ENCODE assay signal across 15 cellular contexts in genomic region chr2:95376311-95377215, GRCh38. TPM values are rescaled to one million over a fixed set of nuclear protein-coding genes. Genes with fewer than 3 reads are reported as not detected.
A peak's percentile ranks its signal among the peaks of the same experiment; 100 is the strongest.
DNase-seq lines count a peak whose midpoint lies in the region; ATAC-seq and TF ChIP-seq lines count a peak whose summit lies in the region.
"Had no signal": no experiment of that assay in that cellular context is flagged by ENCODE, and none has a peak within 500 bp of the region (broad histone marks: within the 10 kb centered on the region; RNA-seq: fewer than 3 reads in every experiment).

No MANE protein-coding gene starts in this region.

- WGBS in neuronal stem cell (ENCODE audit: extremely low coverage in 2 of 2, insufficient read length in 2 of 2, insufficient replicate concordance in 1 of 2), 2 donors: no CpG with 5 or more reads among the region's 22 CpGs

- peaks cover 3% of the 10 kb centered on the region for H3K27me3 ChIP-seq in left ventricle myocardium inferior (ENCODE audit: low read depth)
- peaks cover 0 to 5% (median 3%) of the 10 kb centered on the region in 3 experiments for H3K27me3 ChIP-seq in neuronal stem cell (ENCODE audit: control insufficient read depth in 3 of 3, insufficient read depth in 3 of 3, low read depth in 1 of 3, low read length in 3 of 3)

- H3K36me3 ChIP-seq in left ventricle myocardium inferior (peaks cover 5% of the 10 kb centered on the region), neuronal stem cell (replicated peaks in 1 of 2; ENCODE audit: control insufficient read depth in 2 of 2, insufficient read depth in 2 of 2, low read length in 2 of 2) (no peaks in the 10 kb centered on the region)

- peak overlapping the region; percentile 34 for H3K9ac ChIP-seq in neuronal stem cell (ENCODE audit: low read depth, low read length, poor library complexity)
- H3K9ac ChIP-seq: GM23248 had no signal

- no peak overlapping the region for H2BK12ac ChIP-seq in neuronal stem cell (ENCODE audit: low read length)

- peak overlapping the region; percentile 93 for H3K27ac Mint-ChIP-seq in glutamatergic neuron (ENCODE audit: unreplicated experiment)
- H3K27ac Mint-ChIP-seq: CD14-positive monocyte; CD8-positive, alpha-beta T cell had no signal

- H2BK15ac ChIP-seq in neuronal stem cell (ENCODE audit: low read length): no peak overlapping the region

- H2BK5ac ChIP-seq in neuronal stem cell (ENCODE audit: low read length): no peak overlapping the region

- H3K4me3 Mint-ChIP-seq in glutamatergic neuron (ENCODE audit: unreplicated experiment): peak overlapping the region; percentile 67
- H3K4me3 Mint-ChIP-seq: CD8-positive, alpha-beta T cell had no signal

- H3K79me1 ChIP-seq in neuronal stem cell (ENCODE audit: low read depth, low read length): no peaks in the 10 kb centered on the region

- H3K18ac ChIP-seq in neuronal stem cell (ENCODE audit: low read length): no peak overlapping the region

- DNase-seq in left ventricle myocardium inferior (peak; percentile 5), left ventricle myocardium superior (no peak), glutamatergic neuron (no peak), neuronal stem cell (ENCODE audit: low spot score) (no peak), NCI-H524 treated with DMSO at 0.1 percent for 48 hours (lab: John Stamatoyannopoulos, UW) (no peak)
- DNase-seq: CD8-positive, alpha-beta T cell; COR-L47; DND-41; GDM1; GM23248 had no signal

- H3K9me3 Mint-ChIP-seq in glutamatergic neuron (ENCODE audit: unreplicated experiment): peaks cover 2% of the 10 kb centered on the region
- H3K9me3 Mint-ChIP-seq: CD8-positive, alpha-beta T cell had no signal

- H3K4me3 ChIP-seq in left ventricle myocardium inferior: no peak overlapping the region
- H3K4me3 ChIP-seq in neuronal stem cell (ENCODE audit: low read length in 2 of 2): no peak overlapping the region
- H3K4me3 ChIP-seq: A549, GM23248 had no signal

- H3K4me1 ChIP-seq in left ventricle myocardium inferior: no peaks in the 10 kb centered on the region
- peaks cover 0 to 2% of the 10 kb centered on the region in 2 donors for H3K4me1 ChIP-seq in neuronal stem cell (ENCODE audit: control insufficient read depth in 2 of 2, insufficient read depth in 1 of 2, low read depth in 1 of 2, low read length in 2 of 2)
- H3K4me1 ChIP-seq: A549 had no signal

- H3K27me3 Mint-ChIP-seq in glutamatergic neuron (ENCODE audit: unreplicated experiment): peaks cover 14% of the 10 kb centered on the region

- no peak for TF ChIP-seq CTCF in left ventricle myocardium inferior (IDR thresholded peaks at IDR 0.05; ENCODE audit: borderline replicate concordance)
- no peak for TF ChIP-seq CTCF in glutamatergic neuron (IDR thresholded peaks at IDR 0.05; ENCODE audit: partially characterized antibody, unreplicated experiment)

- H3K36me3 Mint-ChIP-seq in glutamatergic neuron (ENCODE audit: unreplicated experiment): no peaks in the 10 kb centered on the region
- H3K36me3 Mint-ChIP-seq: CD14-positive monocyte; CD8-positive, alpha-beta T cell; IgD-negative memory B cell had no signal

- H3K4me1 Mint-ChIP-seq in glutamatergic neuron (ENCODE audit: low read depth, unreplicated experiment): peaks cover 16% of the 10 kb centered on the region
- H3K4me1 Mint-ChIP-seq: CD14-positive monocyte had no signal

- no peak for ATAC-seq in left ventricle myocardium superior
- no peak for ATAC-seq in GM18870 (IDR thresholded peaks at IDR 0.05; ENCODE audit: unreplicated experiment)
- no peak for ATAC-seq in HG03159 (IDR thresholded peaks at IDR 0.05; ENCODE audit: unreplicated experiment)
- ATAC-seq: CD8-positive, alpha-beta T cell had no signal

- H2BK120ac ChIP-seq in neuronal stem cell (ENCODE audit: low read depth, low read length): no peak overlapping the region

- H3K27ac ChIP-seq in left ventricle myocardium inferior (replicated peaks) (no peak overlapping the region), neuronal stem cell (replicated peaks; ENCODE audit: low read length) (no peak overlapping the region)
- H3K27ac ChIP-seq: A549, GM23248 had no signal

- H3K14ac ChIP-seq in neuronal stem cell (ENCODE audit: low read length): peak overlapping the region; percentile 10

- no peak overlapping the region for H3K23ac ChIP-seq in neuronal stem cell (ENCODE audit: low read depth, low read length, poor library complexity)

- H2AFZ ChIP-seq in neuronal stem cell (ENCODE audit: low read length): no peak overlapping the region
- H2AFZ ChIP-seq: GM23248 had no signal

- intact Hi-C loops in left ventricle myocardium inferior (cut with micrococcal nuclease) (no loop called here), left ventricle myocardium superior (cut with micrococcal nuclease) (no loop called here)

- H3K4me2 ChIP-seq in neuronal stem cell (ENCODE audit: insufficient read depth, low read length, poor library complexity, severe bottlenecking): no peak overlapping the region
- H3K4me2 ChIP-seq: A549 had no signal

- H3K9me3 ChIP-seq in left ventricle myocardium inferior (replicated peaks) (no peaks in the 10 kb centered on the region), neuronal stem cell (replicated peaks in 1 of 2; ENCODE audit: control insufficient read depth in 2 of 2, insufficient read depth in 1 of 2, low read depth in 1 of 2, low read length in 2 of 2) (peaks cover 0 to 1% of the 10 kb centered on the region in 2 donors)
- H3K9me3 ChIP-seq: A549 had no signal

- H2AK5ac ChIP-seq in neuronal stem cell (ENCODE audit: low read depth, low read length): peak overlapping the region; percentile 50

- no peak overlapping the region for H4K8ac ChIP-seq in neuronal stem cell (ENCODE audit: low read depth, low read length)

- H4K91ac ChIP-seq in neuronal stem cell (ENCODE audit: low read depth, low read length, poor library complexity): no peak overlapping the region

- H3K4ac ChIP-seq in neuronal stem cell (ENCODE audit: low read length): no peak overlapping the region

RNA-seq across cellular contexts. Expression of gene FAHD2A, which starts 25.9 kb away (rescaled TPM):
- total RNA-seq in left ventricle myocardium inferior (32.4 TPM), left ventricle myocardium superior (46.3 TPM), glutamatergic neuron (ENCODE audit: unreplicated experiment) (50.3 TPM)
- polyA plus RNA-seq in neuronal stem cell (2013, experiment 1 of 2): 19.9 TPM
- polyA plus RNA-seq in neuronal stem cell (2013, experiment 2 of 2): 18.9 TPM
